12 cellular contexts compared by ENCODE assay signal in genomic region chr9:70590264-70590646, GRCh38.
DNase-seq lines count a peak whose midpoint lies in the region; ATAC-seq and TF ChIP-seq lines count a peak whose summit lies in the region.
"Had no signal": no experiment of that assay in that cellular context is flagged by ENCODE, and none has a peak within 500 bp of the region (broad histone marks: within the 10 kb centered on the region; RNA-seq: fewer than 3 reads in every experiment).

No MANE protein-coding gene starts in this region.

- no peak overlapping the region for H3K27ac Mint-ChIP-seq in activated CD4-positive, alpha-beta T cell treated with anti-CD3 and anti-CD28 coated beads for 36 hours

- H3K36me3 ChIP-seq in adrenal gland (replicated peaks in 1 of 2) (no peaks in the 10 kb centered on the region), sigmoid colon (no peaks in the 10 kb centered on the region), mesendoderm (ENCODE audit: control insufficient read depth, insufficient read depth, low read length) (no peaks in the 10 kb centered on the region)

- TF ChIP-seq POLR2A in adrenal gland (IDR thresholded peaks at IDR 0.05) (no peak), sigmoid colon (IDR thresholded peaks at IDR 0.05) (no peak)

- H3K4me2 ChIP-seq in mesendoderm (ENCODE audit: low read length), result no peak overlapping the region

- CTCF ChIA-PET in activated CD4-positive, alpha-beta T cell treated with anti-CD3 and anti-CD28 coated beads for 36 hours (lab: Charles Lee), result no interaction called here

- no peak overlapping the region for H4K5ac ChIP-seq in mesendoderm (ENCODE audit: low read length)

- H3K4me1 Mint-ChIP-seq in activated CD4-positive, alpha-beta T cell treated with anti-CD3 and anti-CD28 coated beads for 36 hours, result no peaks in the 10 kb centered on the region

- H3K27me3 Mint-ChIP-seq in activated CD4-positive, alpha-beta T cell treated with anti-CD3 and anti-CD28 coated beads for 36 hours, result no peaks in the 10 kb centered on the region

- POLR2A ChIA-PET in activated CD4-positive, alpha-beta T cell treated with anti-CD3 and anti-CD28 coated beads for 36 hours (lab: Charles Lee), result no interaction called here

- H3K4me3 ChIP-seq in AG09309 (ENCODE audit: control insufficient read depth, low read depth, low read length) (no peak overlapping the region), adrenal gland (no peak overlapping the region), fibroblast of the aortic adventitia (ENCODE audit: low read depth, low read length) (no peak overlapping the region), sigmoid colon (no peak overlapping the region), mesendoderm (ENCODE audit: low read length) (no peak overlapping the region)

- H3K23ac ChIP-seq in mesendoderm (ENCODE audit: low read length), result no peak overlapping the region

- H2AK5ac ChIP-seq in mesendoderm (ENCODE audit: low read length), result no peak overlapping the region

- TF ChIP-seq EP300 in sigmoid colon (IDR thresholded peaks at IDR 0.05), result no peak

- WGBS in adrenal gland, 4 donors, result 65 to 73% (median 69%) methylated on average over 3 of the region's 3 CpGs
- 62 to 76% methylated on average over 3 of the region's 3 CpGs for WGBS in sigmoid colon, 2 donors
- no CpG with 5 or more reads among the region's 3 CpGs for WGBS in mesendoderm (ENCODE audit: extremely low coverage, insufficient coverage, low lambda C conversion rate)

- no peaks in the 10 kb centered on the region for H3K9me3 ChIP-seq in adrenal gland (replicated peaks in 1 of 3)
- no peaks in the 10 kb centered on the region for H3K9me3 ChIP-seq in sigmoid colon

- H3K56ac ChIP-seq in mesendoderm (ENCODE audit: low read length), result no peak overlapping the region

- H2BK120ac ChIP-seq in mesendoderm (ENCODE audit: low read depth, low read length), result no peak overlapping the region

- no peak overlapping the region for H2BK15ac ChIP-seq in mesendoderm (replicated peaks; ENCODE audit: low read depth)

- no peak for ATAC-seq in activated CD4-positive, alpha-beta T cell treated with anti-CD3 and anti-CD28 coated beads for 36 hours
- ATAC-seq: PC-3 had no signal

- H2BK5ac ChIP-seq in mesendoderm (ENCODE audit: low read length), result no peak overlapping the region

- no peak overlapping the region for H4K8ac ChIP-seq in mesendoderm (ENCODE audit: low read depth, low read length)

- DNase-seq in AG09309 (ENCODE audit: low read depth), result peak; percentile 80
- no peak for DNase-seq in adrenal gland
- DNase-seq in fibroblast of the aortic adventitia (ENCODE audit: low read depth), result peak; percentile 88
- no peak for DNase-seq in sigmoid colon
- DNase-seq in activated CD4-positive, alpha-beta T cell treated with anti-CD3 and anti-CD28 coated beads for 36 hours, result no peak
- DNase-seq in mesendoderm, result no peak
- no peak for DNase-seq in NCI-H748 (lab: John Stamatoyannopoulos, UW; ENCODE audit: unreplicated experiment)
- DNase-seq in NCI-H510A (lab: John Stamatoyannopoulos, UW), result no peak
- DNase-seq: activated naive CD4-positive, alpha-beta T cell treated with anti-CD3 and anti-CD28 coated beads, Interleukin-2, amount 50 U/mL, for 16 hours; DMS53; midbrain; PC-3 had no signal

- H3K9me3 Mint-ChIP-seq in activated CD4-positive, alpha-beta T cell treated with anti-CD3 and anti-CD28 coated beads for 36 hours (ENCODE audit: low read depth), result no peaks in the 10 kb centered on the region

- H3K27ac ChIP-seq in adrenal gland (peak overlapping the region in 3 of 5 donors; percentile 14 to 70 (median 64)), sigmoid colon (peak overlapping the region; percentile 84 to 95 (median 88)), mesendoderm (ENCODE audit: low read depth, low read length) (no peak overlapping the region)

- H3K4me3 Mint-ChIP-seq in activated CD4-positive, alpha-beta T cell treated with anti-CD3 and anti-CD28 coated beads for 36 hours, result no peak overlapping the region

- H3K18ac ChIP-seq in mesendoderm (ENCODE audit: low read length), result no peak overlapping the region

- no peaks in the 10 kb centered on the region for H3K79me2 ChIP-seq in mesendoderm (ENCODE audit: control insufficient read depth, insufficient read depth, low read length)

- no peaks in the 10 kb centered on the region for H3K36me3 Mint-ChIP-seq in activated CD4-positive, alpha-beta T cell treated with anti-CD3 and anti-CD28 coated beads for 36 hours (ENCODE audit: low read depth)

- no peak for TF ChIP-seq CTCF in AG09309 (IDR thresholded peaks at IDR 0.05; ENCODE audit: control insufficient read depth, insufficient read depth, low read depth, low read length, missing control alignments)
- no peak for TF ChIP-seq CTCF in adrenal gland (IDR thresholded peaks at IDR 0.05)
- TF ChIP-seq CTCF in fibroblast of the aortic adventitia (IDR thresholded peaks at IDR 0.05; ENCODE audit: insufficient read depth, low read length), result no peak
- no peak for TF ChIP-seq CTCF in sigmoid colon (IDR thresholded peaks at IDR 0.05)

- no peaks in the 10 kb centered on the region for H3K79me1 ChIP-seq in mesendoderm (ENCODE audit: low read length)

- no peak overlapping the region for H3K4ac ChIP-seq in mesendoderm (ENCODE audit: low read depth, low read length)

- H3K9ac ChIP-seq in mesendoderm (ENCODE audit: low read length), result no peak overlapping the region

- intact Hi-C loops in adrenal gland (cut with DNase I), result no loop called here
- intact Hi-C loops in sigmoid colon (cut with DNase I), result no loop called here
- intact Hi-C loops in activated CD4-positive, alpha-beta T cell treated with anti-CD3 and anti-CD28 coated beads for 36 hours (cut with DNase I, micrococcal nuclease), result no loop called here

- H3K27me3 ChIP-seq in adrenal gland (no peaks in the 10 kb centered on the region), sigmoid colon (no peaks in the 10 kb centered on the region), mesendoderm (ENCODE audit: insufficient read depth, low read length, poor library complexity) (no peaks in the 10 kb centered on the region)

- H3K4me1 ChIP-seq in adrenal gland (replicated peaks in 1 of 2) (peaks cover 0 to 28% of the 10 kb centered on the region in 2 donors), sigmoid colon (peaks cover 0 to 67% (median 57%) of the 10 kb centered on the region in 4 donors), mesendoderm (ENCODE audit: control insufficient read depth, low read depth, low read length) (no peaks in the 10 kb centered on the region)

Comparison
In these comparisons a context has a peak if more than half of its experiments do, and no peak if none do; other contexts are left out.
1. DNase-seq: peak in AG09309 (single experiment) and fibroblast of the aortic adventitia (single experiment); none in adrenal gland (0 of 7), sigmoid colon (single experiment), activated CD4-positive, alpha-beta T cell treated with anti-CD3 and anti-CD28 coated beads for 36 hours (single experiment), mesendoderm (single experiment), NCI-H748 (single experiment) and NCI-H510A (single experiment).